ENCODE assay signal across 8 cellular contexts in the genomic region with DNA sequence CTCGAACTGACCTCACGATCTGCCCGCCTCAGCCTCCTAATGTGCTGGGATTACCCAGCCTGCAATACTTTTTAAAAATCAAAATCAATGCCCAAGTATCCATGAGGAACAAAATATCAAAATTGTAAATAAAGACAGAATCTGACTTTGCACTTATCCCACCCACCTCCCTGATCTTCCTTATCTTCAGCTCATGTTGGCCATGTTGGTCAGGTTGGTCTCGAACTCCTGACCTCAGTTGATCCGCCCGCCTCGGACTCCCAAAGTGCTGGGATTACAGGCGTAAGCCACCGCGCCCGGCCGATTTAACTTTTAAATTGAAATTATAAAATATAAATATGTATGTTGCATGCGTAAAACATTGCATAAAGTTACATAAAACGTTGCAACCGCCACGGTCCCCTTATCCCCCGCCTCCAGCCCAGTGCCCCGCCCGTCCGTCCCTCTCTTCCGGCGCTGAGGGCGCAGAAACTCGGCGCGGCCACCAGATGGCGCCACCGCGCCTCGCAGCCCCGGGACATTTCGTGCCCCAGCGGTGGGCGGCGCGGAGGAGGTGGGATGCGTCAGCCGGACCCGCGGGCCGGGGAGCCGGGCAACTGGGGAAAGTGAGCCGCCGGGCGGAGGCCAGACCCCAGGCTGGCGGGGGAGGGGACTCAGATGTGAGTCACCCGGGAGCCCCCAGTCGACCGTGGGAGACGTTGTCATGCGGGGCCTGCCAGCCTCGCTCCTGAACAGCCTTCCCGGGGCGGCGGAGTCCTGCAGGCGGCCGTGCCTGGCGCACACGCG.
DNase-seq lines count a peak whose midpoint lies in the region; ATAC-seq and TF ChIP-seq lines count a peak whose summit lies in the region.

No MANE protein-coding gene starts in this region.

- ATAC-seq in DND-41 (ENCODE audit: insufficient read depth, low read depth), result peak; percentile 61

- H4K20me1 ChIP-seq in DND-41 (ENCODE audit: insufficient read depth, low read length), result peaks cover 20% of the 10 kb centered on the region

- peaks cover 28% of the 10 kb centered on the region for H3K79me2 ChIP-seq in DND-41 (ENCODE audit: insufficient read depth, low read length)

- peak overlapping the region; percentile 84 for H3K27ac ChIP-seq in DND-41 (ENCODE audit: low read length)
- peak overlapping the region; percentile 85 for H3K27ac ChIP-seq in brain microvascular endothelial cell
- peak overlapping the region in 20 of 21 experiments; percentile 28 to 97 (median 88) for H3K27ac ChIP-seq in skin epidermis

- H2AFZ ChIP-seq in DND-41 (ENCODE audit: low read depth, low read length), result peak overlapping the region; percentile 61

- H3K36me3 ChIP-seq in DND-41 (ENCODE audit: insufficient read depth, low read length), result peaks cover 18% of the 10 kb centered on the region
- peaks cover 20% of the 10 kb centered on the region for H3K36me3 ChIP-seq in brain microvascular endothelial cell (replicated peaks)

- no peaks in the 10 kb centered on the region for H3K9me3 ChIP-seq in DND-41 (ENCODE audit: insufficient read depth, low read length, severe bottlenecking)

- peaks cover 46% of the 10 kb centered on the region for H3K4me1 ChIP-seq in DND-41 (ENCODE audit: insufficient read depth, low read length)

- CTCF ChIA-PET in HEK293T (lab: Yijun Ruan, JAX), result interaction anchor here (0.5 to 1.9 kb wide), 7 partner anchors 45 to 162 kb away, joined by 3 to 7 read pairs (median 5); no protein-coding TSS in a partner anchor

- H3K9ac ChIP-seq in DND-41 (ENCODE audit: low read depth, low read length), result peak overlapping the region; percentile 60

- H3K4me2 ChIP-seq in DND-41 (ENCODE audit: insufficient read depth, low read length), result peak overlapping the region; percentile 90

- peak; percentile 89 for DNase-seq in DND-41
- DNase-seq in HEK293T (ENCODE audit: extremely low spot score), result peak; percentile 86
- DNase-seq in NCI-H187 (lab: John Stamatoyannopoulos, UW), result peak; percentile 28 to 49
- DNase-seq in UCSD-AML1 (lab: John Stamatoyannopoulos, UW; ENCODE audit: unreplicated experiment), result peak; percentile 88
- peak; percentile 83 for DNase-seq in brain microvascular endothelial cell
- peak; percentile 89 for DNase-seq in iPS-NIHi7 (ENCODE audit: extremely low spot score)
- no peak for DNase-seq in NCI-H2107 treated with DMSO at 0.1 percent for 48 hours (lab: John Stamatoyannopoulos, UW; ENCODE audit: unreplicated experiment)

- in situ Hi-C loops in brain microvascular endothelial cell (cut with HindIII; ENCODE audit: low pct_ligation_motif_present, low sequenced_read_pairs), result no loop called here

- POLR2A ChIA-PET in HEK293T (lab: Yijun Ruan, JAX), result interaction anchor here (0.8 to 6.2 kb wide), 4 partner anchors 11 to 137 kb away, joined by 3 to 151 read pairs (median 36); no protein-coding TSS in a partner anchor

- H3K4me3 ChIP-seq in DND-41 (ENCODE audit: low read depth in 1 of 2, low read length in 2 of 2), result peak overlapping the region; percentile 11 to 63; a peak in 3 of 4 replicates
- peak overlapping the region; percentile 60 for H3K4me3 ChIP-seq in brain microvascular endothelial cell (ENCODE audit: low read depth, low read length)
- H3K4me3 ChIP-seq in skin epidermis, result peak overlapping the region; percentile 58 to 98 (median 85)

- TF ChIP-seq CTCF in DND-41 (IDR thresholded peaks at IDR 0.05; ENCODE audit: borderline replicate concordance, extremely low read depth, low read length, poor library complexity, severe bottlenecking) (peak; percentile 98), brain microvascular endothelial cell (IDR thresholded peaks at IDR 0.05; ENCODE audit: low read depth, low read length, missing control alignments) (peak; percentile 78)

- H3K27me3 ChIP-seq in DND-41 (ENCODE audit: insufficient read depth, low read length, poor library complexity) (no peaks in the 10 kb centered on the region), brain microvascular endothelial cell (replicated peaks) (no peaks in the 10 kb centered on the region)

TF ChIP-seq in HEK293T, 16 proteins besides CTCF, POLR2A, EP300 and RAD21:
- TF ChIP-seq CTBP1 (IDR thresholded peaks at IDR 0.05; ENCODE audit: borderline replicate concordance) (no peak; the same call in 1 of the 2 replicates), LEF1 (IDR thresholded peaks at IDR 0.05; ENCODE audit: borderline replicate concordance) (peak; percentile 32; the same call in 1 of the 2 replicates), TARDBP (IDR thresholded peaks at IDR 0.05) (peak; percentile 50; the same call in 1 of the 2 replicates)
